ENCODE assay signal across 20 cellular contexts in the genomic region with DNA sequence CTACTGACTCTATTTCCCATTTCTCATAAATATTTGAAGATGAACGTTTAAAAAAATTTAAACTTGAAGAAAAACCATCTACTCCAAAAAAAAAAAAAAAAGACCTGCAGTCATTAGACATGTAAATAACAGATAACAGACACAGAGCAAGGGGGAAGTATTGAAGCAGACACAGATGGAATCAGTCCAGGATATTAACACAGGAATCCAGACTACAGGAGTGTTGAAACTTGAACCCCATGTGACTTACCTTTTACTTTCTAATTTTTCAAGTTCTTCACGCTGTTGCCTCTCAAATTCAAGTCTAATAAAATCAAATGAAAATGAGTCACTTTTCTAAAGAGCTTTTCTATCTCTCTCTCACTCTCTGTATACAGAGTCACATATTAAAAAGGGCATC.
A peak's percentile ranks its signal among the peaks of the same experiment; 100 is the strongest.
DNase-seq lines count a peak whose midpoint lies in the region; ATAC-seq and TF ChIP-seq lines count a peak whose summit lies in the region.
"Had no signal": no experiment of that assay in that cellular context is flagged by ENCODE, and none has a peak within 500 bp of the region (broad histone marks: within the 10 kb centered on the region; RNA-seq: fewer than 3 reads in every experiment).

No MANE protein-coding gene starts in this region.

- no peak overlapping the region for H3K4me2 ChIP-seq in SK-N-SH
- H3K4me2 ChIP-seq: GM23338 had no signal

- TF ChIP-seq EP300 in SK-N-SH (IDR thresholded peaks at IDR 0.05; ENCODE audit: borderline replicate concordance in 1 of 2, low read depth in 1 of 2, low read length in 1 of 2), result no peak

- no peak overlapping the region for H3K9ac ChIP-seq in SK-N-SH

- H4K20me1 ChIP-seq in SK-N-SH (ENCODE audit: insufficient read depth), result no peaks in the 10 kb centered on the region

- no peak overlapping the region for H3K27ac ChIP-seq in SK-N-SH (ENCODE audit: low read depth in 2 of 2, low read length in 1 of 2)
- H3K27ac ChIP-seq: HL-60 had no signal

- no peaks in the 10 kb centered on the region for H3K9me3 ChIP-seq in SK-N-SH
- H3K9me3 ChIP-seq: BE2C had no signal

- H3K27me3 ChIP-seq in SK-N-SH (ENCODE audit: insufficient read depth), result no peaks in the 10 kb centered on the region
- H3K27me3 ChIP-seq: BE2C had no signal

- H3K4me1 ChIP-seq in SK-N-SH (ENCODE audit: control insufficient read depth in 1 of 2, insufficient read depth in 2 of 2, low read depth in 1 of 2, low read length in 1 of 2), result no peaks in the 10 kb centered on the region
- H3K4me1 ChIP-seq: BE2C had no signal

- no peaks in the 10 kb centered on the region for H3K9me2 ChIP-seq in SK-N-SH

- TF ChIP-seq CTCF in SK-N-SH (IDR thresholded peaks at IDR 0.05), result no peak
- TF ChIP-seq CTCF in choroid plexus epithelial cell (conservative IDR thresholded peaks at IDR 0.05; ENCODE audit: low read depth, low read length), result no peak

- no peak overlapping the region for H2AFZ ChIP-seq in SK-N-SH (ENCODE audit: low read depth)
- H2AFZ ChIP-seq: GM23338 had no signal

- no peaks in the 10 kb centered on the region for H3F3A ChIP-seq in SK-N-SH (replicated peaks; ENCODE audit: insufficient read depth)

- 86% methylated on average over 2 of the region's 2 CpGs for WGBS in SK-N-SH (ENCODE audit: low lambda C conversion rate)

- POLR2A ChIA-PET in SK-N-SH (lab: Yijun Ruan, JAX), result no interaction called here

- H3K79me2 ChIP-seq in SK-N-SH (ENCODE audit: insufficient read depth), result no peaks in the 10 kb centered on the region

- H3K36me3 ChIP-seq in SK-N-SH (replicated peaks in 1 of 2; ENCODE audit: control insufficient read depth in 1 of 2, insufficient read depth in 2 of 2, low read length in 1 of 2), result peaks cover 0 to 5% of the 10 kb centered on the region in 2 experiments
- H3K36me3 ChIP-seq: BE2C had no signal

- DNase-seq in SK-N-SH (peak; percentile 11), choroid plexus epithelial cell (ENCODE audit: low read depth) (peak; percentile 7), renal cortical epithelial cell (ENCODE audit: low read depth) (peak; percentile 38), NCI-H226 (no peak)
- DNase-seq: ACHN; BE2C; C1 segment of cervical spinal cord; CD4-positive, CD25-positive, alpha-beta regulatory T cell; CD8-positive, alpha-beta memory T cell; COR-L47; DMS153; DND-41; EL; HCEC 1CT had no signal

- H3K4me3 ChIP-seq in SK-N-SH (ENCODE audit: low read depth in 2 of 2, low read length in 1 of 2), result no peak overlapping the region
- H3K4me3 ChIP-seq in choroid plexus epithelial cell (ENCODE audit: low read depth, low read length), result no peak overlapping the region
- H3K4me3 ChIP-seq: GM12878, GM23338 had no signal

- CTCF ChIA-PET in SK-N-SH (lab: Yijun Ruan, JAX), result no interaction called here

- TF ChIP-seq RAD21 in SK-N-SH (IDR thresholded peaks at IDR 0.05; ENCODE audit: low read length), result no peak

- no peak for ATAC-seq in SK-N-SH treated with all-trans-retinoic acid at 6 μM for 48 hours
- no peak for ATAC-seq in GM18861 (IDR thresholded peaks at IDR 0.05; ENCODE audit: unreplicated experiment)
- ATAC-seq in GM19397 (IDR thresholded peaks at IDR 0.05; ENCODE audit: unreplicated experiment), result no peak
- ATAC-seq: GM12878, GM23338 had no signal

TF ChIP-seq in SK-N-SH, 30 proteins besides CTCF, POLR2A, EP300 and RAD21 (continues in another document):
- TF ChIP-seq TEAD4 (IDR thresholded peaks at IDR 0.05; ENCODE audit: borderline replicate concordance, insufficient read depth), result no peak
- TF ChIP-seq SMC3 (IDR thresholded peaks at IDR 0.05; ENCODE audit: low read depth, low read length), result no peak
- TF ChIP-seq MEF2A (IDR thresholded peaks at IDR 0.05; ENCODE audit: borderline replicate concordance, low read depth), result no peak
- TF ChIP-seq TCF12 (IDR thresholded peaks at IDR 0.05), result no peak
- no peak for TF ChIP-seq JUND (IDR thresholded peaks at IDR 0.05)
- TF ChIP-seq NRF1 (IDR thresholded peaks at IDR 0.05; ENCODE audit: low read depth, low read length), result no peak
- TF ChIP-seq, protein P1, sequence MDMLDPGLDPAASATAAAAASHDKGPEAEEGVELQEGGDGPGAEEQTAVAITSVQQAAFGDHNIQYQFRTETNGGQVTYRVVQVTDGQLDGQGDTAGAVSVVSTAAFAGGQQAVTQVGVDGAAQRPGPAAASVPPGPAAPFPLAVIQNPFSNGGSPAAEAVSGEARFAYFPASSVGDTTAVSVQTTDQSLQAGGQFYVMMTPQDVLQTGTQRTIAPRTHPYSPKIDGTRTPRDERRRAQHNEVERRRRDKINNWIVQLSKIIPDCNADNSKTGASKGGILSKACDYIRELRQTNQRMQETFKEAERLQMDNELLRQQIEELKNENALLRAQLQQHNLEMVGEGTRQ (IDR thresholded peaks at IDR 0.05; ENCODE audit: borderline replicate concordance, low read depth, low read length), result no peak
- no peak for TF ChIP-seq CHD2 (IDR thresholded peaks at IDR 0.05; ENCODE audit: low read length, partially characterized antibody)
- no peak for TF ChIP-seq SIN3A (IDR thresholded peaks at IDR 0.05; ENCODE audit: borderline replicate concordance, low read depth, low read length)
- TF ChIP-seq YY1 (IDR thresholded peaks at IDR 0.05; ENCODE audit: low read depth), result no peak
- no peak for TF ChIP-seq MXI1 (IDR thresholded peaks at IDR 0.05; ENCODE audit: low read depth, low read length)
- TF ChIP-seq, protein P2, sequence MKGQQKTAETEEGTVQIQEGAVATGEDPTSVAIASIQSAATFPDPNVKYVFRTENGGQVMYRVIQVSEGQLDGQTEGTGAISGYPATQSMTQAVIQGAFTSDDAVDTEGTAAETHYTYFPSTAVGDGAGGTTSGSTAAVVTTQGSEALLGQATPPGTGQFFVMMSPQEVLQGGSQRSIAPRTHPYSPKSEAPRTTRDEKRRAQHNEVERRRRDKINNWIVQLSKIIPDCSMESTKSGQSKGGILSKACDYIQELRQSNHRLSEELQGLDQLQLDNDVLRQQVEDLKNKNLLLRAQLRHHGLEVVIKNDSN (IDR thresholded peaks at IDR 0.05; ENCODE audit: borderline replicate concordance, low read depth), result no peak
- TF ChIP-seq ELF1 (IDR thresholded peaks at IDR 0.05), result no peak
- TF ChIP-seq RFX5 (IDR thresholded peaks at IDR 0.05; ENCODE audit: low read length), result no peak

TF ChIP-seq in SK-N-SH treated with all-trans-retinoic acid at 6 μM for 48 hours, 23 proteins besides CTCF, POLR2A, EP300 and RAD21:
- TF ChIP-seq GLIS3 (CRISPR knock-in tag; IDR thresholded peaks at IDR 0.05), result no peak
- no peak for TF ChIP-seq ESRRG (CRISPR knock-in tag; IDR thresholded peaks at IDR 0.05)
- no peak for TF ChIP-seq ARNTL (CRISPR knock-in tag; IDR thresholded peaks at IDR 0.05; ENCODE audit: borderline replicate concordance, low read depth)
- no peak for TF ChIP-seq ZNF565 (CRISPR knock-in tag; conservative IDR thresholded peaks at IDR 0.05; ENCODE audit: low read depth)
- no peak for TF ChIP-seq TCF4 (CRISPR knock-in tag; IDR thresholded peaks at IDR 0.05; ENCODE audit: borderline replicate concordance)
- TF ChIP-seq SNAI2 (CRISPR knock-in tag; IDR thresholded peaks at IDR 0.05), result no peak
- TF ChIP-seq TOX (CRISPR knock-in tag; IDR thresholded peaks at IDR 0.05; ENCODE audit: borderline replicate concordance), result no peak
- TF ChIP-seq, protein P3, sequence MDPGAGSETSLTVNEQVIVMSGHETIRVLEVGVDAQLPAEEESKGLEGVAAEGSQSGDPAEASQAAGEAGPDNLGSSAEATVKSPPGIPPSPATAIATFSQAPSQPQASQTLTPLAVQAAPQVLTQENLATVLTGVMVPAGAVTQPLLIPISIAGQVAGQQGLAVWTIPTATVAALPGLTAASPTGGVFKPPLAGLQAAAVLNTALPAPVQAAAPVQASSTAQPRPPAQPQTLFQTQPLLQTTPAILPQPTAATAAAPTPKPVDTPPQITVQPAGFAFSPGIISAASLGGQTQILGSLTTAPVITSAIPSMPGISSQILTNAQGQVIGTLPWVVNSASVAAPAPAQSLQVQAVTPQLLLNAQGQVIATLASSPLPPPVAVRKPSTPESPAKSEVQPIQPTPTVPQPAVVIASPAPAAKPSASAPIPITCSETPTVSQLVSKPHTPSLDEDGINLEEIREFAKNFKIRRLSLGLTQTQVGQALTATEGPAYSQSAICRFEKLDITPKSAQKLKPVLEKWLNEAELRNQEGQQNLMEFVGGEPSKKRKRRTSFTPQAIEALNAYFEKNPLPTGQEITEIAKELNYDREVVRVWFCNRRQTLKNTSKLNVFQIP (CRISPR knock-in tag; IDR thresholded peaks at IDR 0.05; ENCODE audit: borderline replicate concordance, low read depth), result no peak
- no peak for TF ChIP-seq OSR1 (CRISPR knock-in tag; IDR thresholded peaks at IDR 0.05)
